Comparison of ENCODE assay signal across 1 cellular context in the genomic region with DNA sequence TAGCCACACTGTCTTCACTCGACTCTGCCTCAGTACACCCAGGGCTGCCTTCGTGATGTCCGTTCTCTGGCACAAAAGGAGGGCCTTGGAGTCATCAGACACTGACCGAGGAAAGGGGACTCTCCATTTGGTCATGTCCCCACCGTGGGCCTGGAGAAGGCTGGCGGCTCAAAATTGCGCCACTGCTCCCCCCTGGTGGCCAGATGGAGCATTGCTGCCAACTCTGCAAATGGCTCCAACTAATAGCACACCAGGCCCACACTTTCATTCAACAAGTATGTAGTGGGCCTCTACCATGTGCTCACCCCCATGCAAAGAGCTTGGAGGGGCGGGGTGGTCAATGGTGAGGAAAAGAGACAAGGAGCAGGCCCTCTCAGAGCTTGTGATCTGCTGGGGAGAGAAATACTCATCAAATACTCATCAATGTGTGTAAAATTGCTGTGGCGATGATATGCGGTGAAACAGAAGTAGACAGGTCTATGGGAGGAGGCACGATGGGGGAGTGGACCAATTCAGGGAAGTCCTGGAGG.
TF ChIP-seq lines count a peak whose summit lies in the region.

No MANE protein-coding gene starts in this region.

TF ChIP-seq in liver, 16 proteins besides CTCF, POLR2A, EP300 and RAD21 (continued from another document):
- TF ChIP-seq, protein P1, sequence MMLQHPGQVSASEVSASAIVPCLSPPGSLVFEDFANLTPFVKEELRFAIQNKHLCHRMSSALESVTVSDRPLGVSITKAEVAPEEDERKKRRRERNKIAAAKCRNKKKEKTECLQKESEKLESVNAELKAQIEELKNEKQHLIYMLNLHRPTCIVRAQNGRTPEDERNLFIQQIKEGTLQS (IDR thresholded peaks at IDR 0.05), result no peak
- TF ChIP-seq EGR1 (IDR thresholded peaks at IDR 0.05; ENCODE audit: low read depth in 2 of 2), result no peak
- TF ChIP-seq HNF4A (conservative IDR thresholded peaks at IDR 0.05), result no peak
